8 cellular contexts compared by ENCODE assay signal in genomic region chr7:35695628-35695888, GRCh38. TPM values are rescaled to one million over a fixed set of nuclear protein-coding genes. Genes with fewer than 3 reads are reported as not detected.
DNase-seq lines count a peak whose midpoint lies in the region; ATAC-seq and TF ChIP-seq lines count a peak whose summit lies in the region.

No MANE protein-coding gene starts in this region.

- H3K4me1 Mint-ChIP-seq in CD4-positive, alpha-beta T cell (ENCODE audit: low read depth), result peaks cover 53% of the 10 kb centered on the region
- H3K4me1 Mint-ChIP-seq in activated naive CD8-positive, alpha-beta T cell (ENCODE audit: low read depth), result peaks cover 61% of the 10 kb centered on the region

- H3K9ac ChIP-seq in HUES64 (ENCODE audit: low read depth, low read length), result peak overlapping the region; percentile 82

- peak overlapping the region; percentile 99 for H3K27ac Mint-ChIP-seq in CD4-positive, alpha-beta T cell
- peak overlapping the region; percentile 99 for H3K27ac Mint-ChIP-seq in activated naive CD8-positive, alpha-beta T cell

- H3K4me3 Mint-ChIP-seq in CD4-positive, alpha-beta T cell, result peak overlapping the region; percentile 99
- H3K4me3 Mint-ChIP-seq in activated naive CD8-positive, alpha-beta T cell, result peak overlapping the region; percentile 98

- no peaks in the 10 kb centered on the region for H3K27me3 ChIP-seq in CD4-positive, alpha-beta T cell (ENCODE audit: control insufficient read depth, insufficient read depth, low read length)
- H3K27me3 ChIP-seq in HUES64 (ENCODE audit: insufficient read depth, low read length), result no peaks in the 10 kb centered on the region
- no peaks in the 10 kb centered on the region for H3K27me3 ChIP-seq in left lung
- H3K27me3 ChIP-seq in testis, result no peaks in the 10 kb centered on the region

- CTCF ChIA-PET in CD4-positive, alpha-beta T cell (lab: Charles Lee), result interaction anchor here (1.3 to 1.7 kb wide), 2 partner anchors 30 to 71 kb away, joined by 4 read pairs; no protein-coding TSS in a partner anchor

- no peak for DNase-seq in CD4-positive, alpha-beta T cell
- no peak for DNase-seq in left lung
- no peak for DNase-seq in testis
- no peak for DNase-seq in globus pallidus (ENCODE audit: low spot score)
- DNase-seq in SIG-M5 (lab: John Stamatoyannopoulos, UW), result no peak
- no peak for DNase-seq in putamen (ENCODE audit: low spot score)

- H3K9me3 ChIP-seq in CD4-positive, alpha-beta T cell (ENCODE audit: control insufficient read depth, low read length), result no peaks in the 10 kb centered on the region
- H3K9me3 ChIP-seq in HUES64 (ENCODE audit: insufficient read depth, low read depth, low read length) (no peaks in the 10 kb centered on the region), left lung (no peaks in the 10 kb centered on the region), testis (no peaks in the 10 kb centered on the region)

- intact Hi-C loops in CD4-positive, alpha-beta T cell (cut with DNase I, micrococcal nuclease), result loop anchor here (1.0 to 10.0 kb wide), 8 partner anchors 13 to 667 kb away; partner anchors contain the start of genes SEPTIN7 (in 2 of the 2), DPY19L1 (in 1 of the 2) and EEPD1 (in 1 of the 2)
- intact Hi-C loops in left lung (cut with DNase I), result no loop called here
- intact Hi-C loops in testis (cut with DNase I; ENCODE audit: low total_unique reads), result no loop called here

- 34% methylated on average over 6 of the region's 6 CpGs for WGBS in HUES64
- WGBS in testis, 2 donors, result 21 to 27% methylated on average over 6 of the region's 6 CpGs

- no peak for TF ChIP-seq POLR2A in testis (IDR thresholded peaks at IDR 0.05)

- H3K36me3 Mint-ChIP-seq in CD4-positive, alpha-beta T cell (ENCODE audit: low read depth), result peaks cover 48% of the 10 kb centered on the region
- H3K36me3 Mint-ChIP-seq in activated naive CD8-positive, alpha-beta T cell, result peaks cover 16% of the 10 kb centered on the region

- no peaks in the 10 kb centered on the region for H3K27me3 Mint-ChIP-seq in CD4-positive, alpha-beta T cell
- H3K27me3 Mint-ChIP-seq in activated naive CD8-positive, alpha-beta T cell, result no peaks in the 10 kb centered on the region

- H3K4me1 ChIP-seq in HUES64 (ENCODE audit: insufficient read depth, low read length) (peaks cover 26% of the 10 kb centered on the region), left lung (peaks cover 24 to 60% of the 10 kb centered on the region in 2 donors), testis (peaks cover 26% of the 10 kb centered on the region)

- ATAC-seq in CD4-positive, alpha-beta T cell (ENCODE audit: poor library complexity), result peak; percentile 9
- ATAC-seq in left lung, result peak; percentile 3

- no peaks in the 10 kb centered on the region for H3K36me3 ChIP-seq in HUES64 (ENCODE audit: insufficient read depth, low read length)
- H3K36me3 ChIP-seq in left lung, result no peaks in the 10 kb centered on the region
- H3K36me3 ChIP-seq in testis (ENCODE audit: low read depth, missing control alignments), result no peaks in the 10 kb centered on the region

- TF ChIP-seq CTCF in CD4-positive, alpha-beta T cell (IDR thresholded peaks at IDR 0.05), result no peak
- TF ChIP-seq CTCF in left lung (IDR thresholded peaks at IDR 0.05) (no peak), testis (IDR thresholded peaks at IDR 0.05) (no peak)

- no peaks in the 10 kb centered on the region for H3K9me3 Mint-ChIP-seq in CD4-positive, alpha-beta T cell
- H3K9me3 Mint-ChIP-seq in activated naive CD8-positive, alpha-beta T cell (ENCODE audit: low read depth), result no peaks in the 10 kb centered on the region

- H3K27ac ChIP-seq in CD4-positive, alpha-beta T cell (ENCODE audit: low read depth, low read length), result peak overlapping the region; percentile 96
- peak overlapping the region; percentile 82 for H3K27ac ChIP-seq in HUES64 (ENCODE audit: low read depth, low read length)
- H3K27ac ChIP-seq in left lung, result peak overlapping the region; percentile 97 to 100
- H3K27ac ChIP-seq in testis, result peak overlapping the region; percentile 94 to 96

- peak overlapping the region; percentile 74 for H3K4me3 ChIP-seq in HUES64 (ENCODE audit: low read length)
- H3K4me3 ChIP-seq in left lung, result peak overlapping the region; percentile 85 to 88
- H3K4me3 ChIP-seq in testis, result peak overlapping the region; percentile 95 to 97

- POLR2A ChIA-PET in CD4-positive, alpha-beta T cell (lab: Charles Lee), result interaction anchor here (0.8 to 9.1 kb wide), 12 partner anchors 9 to 211 kb away, joined by 3 to 175 read pairs (median 6); partner anchors contain the start of gene SEPTIN7

RNA-seq across cellular contexts. Expression of gene HERPUD2, which starts 0.6 kb away (rescaled TPM):
- total RNA-seq in CD4-positive, alpha-beta T cell, result 100 to 1,000 TPM; 113 to 127 TPM
- polyA plus RNA-seq in HUES64 (2013, experiment 1 of 2), result 16.3 TPM
- polyA plus RNA-seq in HUES64 (2013, experiment 2 of 2), result 16.5 TPM
- 10 to 100 TPM; 31.3 to 31.6 TPM for total RNA-seq in left lung
- total RNA-seq in testis, result 10 to 100 TPM; 63.5 to 78.4 TPM
- polyA plus RNA-seq in testis (ENCODE audit: insufficient read depth, low read depth, low replicate concordance), result 51.7 TPM

Comparison
In these comparisons a context has a peak if more than half of its experiments do, and no peak if none do; other contexts are left out.
1. intact Hi-C loops: an anchor here in CD4-positive, alpha-beta T cell (1.0 to 10.0 kb wide); none called in left lung and testis.